1 cellular context compared by ENCODE assay signal in the genomic region with DNA sequence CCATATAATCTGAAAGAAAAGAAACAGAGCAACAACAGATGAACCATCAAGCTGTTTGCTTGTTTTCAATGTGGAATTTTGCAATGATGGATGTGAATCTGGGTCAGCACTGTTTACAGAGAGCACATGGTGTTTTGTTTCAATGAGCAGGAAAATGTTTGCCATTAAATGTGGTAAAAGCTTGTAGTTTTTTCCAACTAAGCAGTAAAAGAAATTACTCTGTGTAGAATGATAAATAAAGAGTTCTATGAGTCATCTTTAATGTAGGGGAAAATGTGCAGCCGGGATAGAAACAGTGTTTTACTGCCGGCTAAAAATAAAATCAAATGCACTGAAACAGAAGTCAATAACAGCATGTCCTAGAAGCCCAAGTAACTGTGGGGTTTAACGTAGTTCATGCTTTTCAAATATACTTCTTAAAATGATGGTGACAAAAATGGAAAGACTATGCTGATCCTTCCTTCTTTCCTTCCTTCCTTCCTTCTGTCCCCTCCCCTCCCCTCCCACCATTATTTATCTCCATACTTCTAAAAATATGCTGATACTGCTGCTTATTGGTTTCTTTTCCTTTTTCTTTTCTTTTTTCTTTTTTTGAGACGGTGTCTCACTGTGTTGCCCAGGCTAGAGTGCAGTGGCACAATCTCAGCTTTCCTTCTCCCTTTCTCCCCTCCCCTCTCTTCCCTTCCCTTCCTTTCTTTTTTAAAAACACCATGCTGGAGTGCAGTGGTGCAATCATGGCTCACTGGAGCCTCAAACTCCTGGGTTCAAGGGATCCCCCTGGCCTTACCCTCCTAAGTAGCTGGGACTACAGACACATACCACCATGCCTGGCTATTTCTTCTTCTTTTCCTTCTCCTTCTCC.
TF ChIP-seq lines count a peak whose summit lies in the region.

No MANE protein-coding gene starts in this region.

TF ChIP-seq in HEK293, 187 proteins besides CTCF, POLR2A, EP300 and RAD21 (continued from another document and continues in another):
- TF ChIP-seq ZNF48 (tag by site-specific recombination; IDR thresholded peaks at IDR 0.05) = no peak
- no peak for TF ChIP-seq ZNF777 (tag by site-specific recombination; IDR thresholded peaks at IDR 0.05; ENCODE audit: borderline replicate concordance)
- no peak for TF ChIP-seq ZNF791 (tag by site-specific recombination; IDR thresholded peaks at IDR 0.05)
- TF ChIP-seq ZNF112 (tag by site-specific recombination; IDR thresholded peaks at IDR 0.05) = no peak
- no peak for TF ChIP-seq ZNF76 (tag by site-specific recombination; IDR thresholded peaks at IDR 0.05; ENCODE audit: borderline replicate concordance, low read depth)
- TF ChIP-seq ZNF830 (tag by site-specific recombination; IDR thresholded peaks at IDR 0.05; ENCODE audit: low read depth) = no peak
- no peak for TF ChIP-seq ZNF214 (tag by site-specific recombination; IDR thresholded peaks at IDR 0.05; ENCODE audit: borderline replicate concordance)
- TF ChIP-seq ZNF169 (tag by site-specific recombination; IDR thresholded peaks at IDR 0.05) = no peak
- TF ChIP-seq, protein P1, sequence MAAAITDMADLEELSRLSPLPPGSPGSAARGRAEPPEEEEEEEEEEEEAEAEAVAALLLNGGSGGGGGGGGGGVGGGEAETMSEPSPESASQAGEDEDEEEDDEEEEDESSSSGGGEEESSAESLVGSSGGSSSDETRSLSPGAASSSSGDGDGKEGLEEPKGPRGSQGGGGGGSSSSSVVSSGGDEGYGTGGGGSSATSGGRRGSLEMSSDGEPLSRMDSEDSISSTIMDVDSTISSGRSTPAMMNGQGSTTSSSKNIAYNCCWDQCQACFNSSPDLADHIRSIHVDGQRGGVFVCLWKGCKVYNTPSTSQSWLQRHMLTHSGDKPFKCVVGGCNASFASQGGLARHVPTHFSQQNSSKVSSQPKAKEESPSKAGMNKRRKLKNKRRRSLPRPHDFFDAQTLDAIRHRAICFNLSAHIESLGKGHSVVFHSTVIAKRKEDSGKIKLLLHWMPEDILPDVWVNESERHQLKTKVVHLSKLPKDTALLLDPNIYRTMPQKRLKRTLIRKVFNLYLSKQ (tag by site-specific recombination; IDR thresholded peaks at IDR 0.05; ENCODE audit: borderline replicate concordance) = no peak
- TF ChIP-seq ZNF416 (tag by site-specific recombination; IDR thresholded peaks at IDR 0.05) = no peak
- no peak for TF ChIP-seq ZNF426 (tag by site-specific recombination; IDR thresholded peaks at IDR 0.05)
- TF ChIP-seq REST (tag by site-specific recombination; IDR thresholded peaks at IDR 0.05) = no peak
- no peak for TF ChIP-seq ZNF600 (tag by site-specific recombination; IDR thresholded peaks at IDR 0.05)
- peak; percentile 78 for TF ChIP-seq ZEB2 (tag by site-specific recombination; IDR thresholded peaks at IDR 0.05)
- TF ChIP-seq ZNF510 (tag by site-specific recombination; IDR thresholded peaks at IDR 0.05; ENCODE audit: insufficient replicate concordance) = no peak
- TF ChIP-seq KLF1 (tag by site-specific recombination; IDR thresholded peaks at IDR 0.05) = no peak
- TF ChIP-seq ZNF561 (tag by site-specific recombination; IDR thresholded peaks at IDR 0.05; ENCODE audit: borderline replicate concordance) = no peak
- no peak for TF ChIP-seq ZNF555 (tag by site-specific recombination; conservative IDR thresholded peaks at IDR 0.05)
- TF ChIP-seq ZBTB10 (tag by site-specific recombination; IDR thresholded peaks at IDR 0.05) = no peak
- TF ChIP-seq OVOL3 (tag by site-specific recombination; IDR thresholded peaks at IDR 0.05) = peak; percentile 82
- no peak for TF ChIP-seq TCF7L2 (IDR thresholded peaks at IDR 0.05; ENCODE audit: borderline replicate concordance, low read depth, low read length)
- TF ChIP-seq SCRT1 (tag by site-specific recombination; IDR thresholded peaks at IDR 0.05; ENCODE audit: borderline replicate concordance) = no peak
- no peak for TF ChIP-seq YY2 (tag by site-specific recombination; IDR thresholded peaks at IDR 0.05)
- TF ChIP-seq HOXC10 (CRISPR knock-in tag; IDR thresholded peaks at IDR 0.05) = no peak
- no peak for TF ChIP-seq SP2 (tag by site-specific recombination; IDR thresholded peaks at IDR 0.05)
- TF ChIP-seq ZNF24 (tag by site-specific recombination; IDR thresholded peaks at IDR 0.05) = no peak
- TF ChIP-seq ZFP37 (tag by site-specific recombination; IDR thresholded peaks at IDR 0.05) = no peak
- no peak for TF ChIP-seq ZNF624 (tag by site-specific recombination; IDR thresholded peaks at IDR 0.05)
- TF ChIP-seq KLF8 (tag by site-specific recombination; IDR thresholded peaks at IDR 0.05) = no peak
- no peak for TF ChIP-seq ZNF621 (tag by site-specific recombination; IDR thresholded peaks at IDR 0.05)
- TF ChIP-seq GLI2 (tag by site-specific recombination; IDR thresholded peaks at IDR 0.05; ENCODE audit: borderline replicate concordance, low read depth) = peak; percentile 70; the same call in 1 of the 2 replicates
- TF ChIP-seq, protein P2, sequence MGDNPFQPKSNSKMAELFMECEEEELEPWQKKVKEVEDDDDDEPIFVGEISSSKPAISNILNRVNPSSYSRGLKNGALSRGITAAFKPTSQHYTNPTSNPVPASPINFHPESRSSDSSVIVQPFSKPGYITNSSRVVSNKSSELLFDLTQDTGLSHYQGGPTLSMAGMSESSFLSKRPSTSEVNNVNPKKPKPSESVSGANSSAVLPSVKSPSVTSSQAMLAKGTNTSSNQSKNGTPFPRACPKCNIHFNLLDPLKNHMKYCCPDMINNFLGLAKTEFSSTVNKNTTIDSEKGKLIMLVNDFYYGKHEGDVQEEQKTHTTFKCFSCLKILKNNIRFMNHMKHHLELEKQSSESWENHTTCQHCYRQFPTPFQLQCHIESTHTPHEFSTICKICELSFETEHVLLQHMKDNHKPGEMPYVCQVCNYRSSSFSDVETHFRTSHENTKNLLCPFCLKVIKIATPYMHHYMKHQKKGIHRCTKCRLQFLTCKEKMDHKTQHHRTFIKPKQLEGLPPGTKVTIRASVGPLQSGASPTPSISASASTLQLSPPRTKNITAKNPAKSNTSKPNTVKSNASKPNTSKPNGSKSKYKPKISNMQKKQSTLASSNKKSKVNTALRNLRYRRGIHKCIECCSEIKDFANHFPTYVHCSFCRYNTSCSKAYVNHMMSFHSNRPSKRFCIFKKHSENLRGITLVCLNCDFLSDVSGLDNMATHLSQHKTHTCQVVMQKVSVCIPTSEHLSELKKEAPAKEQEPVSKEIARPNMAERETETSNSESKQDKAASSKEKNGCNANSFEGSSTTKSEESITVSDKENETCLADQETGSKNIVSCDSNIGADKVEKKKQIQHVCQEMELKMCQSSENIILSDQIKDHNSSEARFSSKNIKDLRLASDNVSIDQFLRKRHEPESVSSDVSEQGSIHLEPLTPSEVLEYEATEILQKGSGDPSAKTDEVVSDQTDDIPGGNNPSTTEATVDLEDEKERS (tag by site-specific recombination; IDR thresholded peaks at IDR 0.05) = no peak
- TF ChIP-seq ZNF548 (tag by site-specific recombination; IDR thresholded peaks at IDR 0.05) = no peak
- TF ChIP-seq, protein P3, sequence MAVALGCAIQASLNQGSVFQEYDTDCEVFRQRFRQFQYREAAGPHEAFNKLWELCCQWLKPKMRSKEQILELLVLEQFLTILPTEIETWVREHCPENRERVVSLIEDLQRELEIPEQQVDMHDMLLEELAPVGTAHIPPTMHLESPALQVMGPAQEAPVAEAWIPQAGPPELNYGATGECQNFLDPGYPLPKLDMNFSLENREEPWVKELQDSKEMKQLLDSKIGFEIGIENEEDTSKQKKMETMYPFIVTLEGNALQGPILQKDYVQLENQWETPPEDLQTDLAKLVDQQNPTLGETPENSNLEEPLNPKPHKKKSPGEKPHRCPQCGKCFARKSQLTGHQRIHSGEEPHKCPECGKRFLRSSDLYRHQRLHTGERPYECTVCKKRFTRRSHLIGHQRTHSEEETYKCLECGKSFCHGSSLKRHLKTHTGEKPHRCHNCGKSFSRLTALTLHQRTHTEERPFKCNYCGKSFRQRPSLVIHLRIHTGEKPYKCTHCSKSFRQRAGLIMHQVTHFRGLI (tag by site-specific recombination; IDR thresholded peaks at IDR 0.05) = 0 out of 2 replicates have a peak, but pooled peaks have one; percentile 20
- TF ChIP-seq SETDB1 (IDR thresholded peaks at IDR 0.05; ENCODE audit: insufficient read length, low read length) = no peak
- no peak for TF ChIP-seq ZNF354C (tag by site-specific recombination; IDR thresholded peaks at IDR 0.05; ENCODE audit: borderline replicate concordance, low read depth)
- TF ChIP-seq ZNF223 (tag by site-specific recombination; IDR thresholded peaks at IDR 0.05) = no peak
- no peak for TF ChIP-seq ZNF560 (tag by site-specific recombination; IDR thresholded peaks at IDR 0.05; ENCODE audit: borderline replicate concordance)
- no peak for TF ChIP-seq RBAK (tag by site-specific recombination; IDR thresholded peaks at IDR 0.05)
- TF ChIP-seq, protein P4, sequence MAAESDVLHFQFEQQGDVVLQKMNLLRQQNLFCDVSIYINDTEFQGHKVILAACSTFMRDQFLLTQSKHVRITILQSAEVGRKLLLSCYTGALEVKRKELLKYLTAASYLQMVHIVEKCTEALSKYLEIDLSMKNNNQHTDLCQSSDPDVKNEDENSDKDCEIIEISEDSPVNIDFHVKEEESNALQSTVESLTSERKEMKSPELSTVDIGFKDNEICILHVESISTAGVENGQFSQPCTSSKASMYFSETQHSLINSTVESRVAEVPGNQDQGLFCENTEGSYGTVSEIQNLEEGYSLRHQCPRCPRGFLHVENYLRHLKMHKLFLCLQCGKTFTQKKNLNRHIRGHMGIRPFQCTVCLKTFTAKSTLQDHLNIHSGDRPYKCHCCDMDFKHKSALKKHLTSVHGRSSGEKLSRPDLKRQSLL (tag by site-specific recombination; IDR thresholded peaks at IDR 0.05) = no peak
- TF ChIP-seq, protein P5, sequence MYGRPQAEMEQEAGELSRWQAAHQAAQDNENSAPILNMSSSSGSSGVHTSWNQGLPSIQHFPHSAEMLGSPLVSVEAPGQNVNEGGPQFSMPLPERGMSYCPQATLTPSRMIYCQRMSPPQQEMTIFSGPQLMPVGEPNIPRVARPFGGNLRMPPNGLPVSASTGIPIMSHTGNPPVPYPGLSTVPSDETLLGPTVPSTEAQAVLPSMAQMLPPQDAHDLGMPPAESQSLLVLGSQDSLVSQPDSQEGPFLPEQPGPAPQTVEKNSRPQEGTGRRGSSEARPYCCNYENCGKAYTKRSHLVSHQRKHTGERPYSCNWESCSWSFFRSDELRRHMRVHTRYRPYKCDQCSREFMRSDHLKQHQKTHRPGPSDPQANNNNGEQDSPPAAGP (tag by site-specific recombination; IDR thresholded peaks at IDR 0.05) = no peak
- 0 out of 2 replicates have a peak, but pooled peaks have one; percentile 22 for TF ChIP-seq ZNF843 (tag by site-specific recombination; IDR thresholded peaks at IDR 0.05)
- no peak for TF ChIP-seq ZNF350 (tag by site-specific recombination; IDR thresholded peaks at IDR 0.05)
- no peak for TF ChIP-seq ZNF433 (tag by site-specific recombination; IDR thresholded peaks at IDR 0.05; ENCODE audit: low read depth)
- no peak for TF ChIP-seq SP3 (tag by site-specific recombination; IDR thresholded peaks at IDR 0.05)
- no peak for TF ChIP-seq ZNF660 (tag by site-specific recombination; IDR thresholded peaks at IDR 0.05)
- TF ChIP-seq ZNF16 (tag by site-specific recombination; IDR thresholded peaks at IDR 0.05; ENCODE audit: low read depth) = no peak
- TF ChIP-seq INSM2 (tag by site-specific recombination; IDR thresholded peaks at IDR 0.05) = peak; percentile 58; the same call in 1 of the 2 replicates
